Comparison of ENCODE assay signal across 8 cellular contexts in genomic region chr1:84433253-84434080, GRCh38. TPM values are rescaled to one million over a fixed set of nuclear protein-coding genes. Genes with fewer than 3 reads are reported as not detected.
DNase-seq lines count a peak whose midpoint lies in the region; ATAC-seq, FAIRE-seq and TF ChIP-seq lines count a peak whose summit lies in the region.

No MANE protein-coding gene starts in this region.

- no peaks in the 10 kb centered on the region for H3K23me2 ChIP-seq in H1 (ENCODE audit: low read depth, low read length)

- H3K4me1 Mint-ChIP-seq in activated CD4-positive, alpha-beta T cell treated with anti-CD3 and anti-CD28 coated beads, Interleukin-2, amount 10 ng/mL, durations not matched to agents 7 days and 5 days: peaks cover 23% of the 10 kb centered on the region
- no peaks in the 10 kb centered on the region for H3K4me1 Mint-ChIP-seq in mesothelial cell of epicardium

- peak overlapping the region; percentile 57; the same call in 1 of the 2 replicates for H2AFZ ChIP-seq in H1 (ENCODE audit: low read length)

- no peak overlapping the region for H2BK15ac ChIP-seq in H1 (ENCODE audit: low read length)

- peak; percentile 98 for FAIRE-seq in A204.1 (lab: Jason Lieb, UNC)
- FAIRE-seq in H1 (lab: Jason Lieb, UNC): peak; percentile 96

- H3K27ac ChIP-seq in H1 (ENCODE audit: low read depth, low read length) (no peak overlapping the region), stomach (peak overlapping the region in 4 of 5 donors; percentile 16 to 45 (median 42))

- no peak for TF ChIP-seq EP300 in H1 (IDR thresholded peaks at IDR 0.05; ENCODE audit: borderline replicate concordance in 1 of 2, low read depth in 2 of 2, low read length in 2 of 2)
- TF ChIP-seq EP300 in stomach (IDR thresholded peaks at IDR 0.05): no peak

- H2BK5ac ChIP-seq in H1 (ENCODE audit: low read depth, low read length): no peak overlapping the region

- H4K8ac ChIP-seq in H1 (ENCODE audit: extremely low read depth, insufficient read depth, low read length): no peak overlapping the region

- peaks cover 0 to 4% (median 0%) of the 10 kb centered on the region in 4 experiments; a peak in 3 of 7 replicates for H3K4me1 ChIP-seq in H1 (replicated peaks in 1 of 4; ENCODE audit: control insufficient read depth in 3 of 4, insufficient read depth in 4 of 4, low read length in 3 of 4)
- H3K4me1 ChIP-seq in stomach: peaks cover 0 to 26% (median 9%) of the 10 kb centered on the region in 4 donors

- H2BK20ac ChIP-seq in H1 (ENCODE audit: low read length): no peak overlapping the region

- H3K36me3 ChIP-seq in H1 (ENCODE audit: control insufficient read depth in 2 of 4, insufficient read depth in 4 of 4, low read length in 3 of 4) (no peaks in the 10 kb centered on the region), stomach (no peaks in the 10 kb centered on the region)

- no peak overlapping the region for H3K23ac ChIP-seq in H1 (ENCODE audit: insufficient read length)

- TF ChIP-seq CTCF in GM12873 (IDR thresholded peaks at IDR 0.05; ENCODE audit: insufficient read depth, low read depth, low read length, missing control alignments) (peak; percentile 64), H1 (IDR thresholded peaks at IDR 0.05; ENCODE audit: control extremely low read depth in 1 of 3, insufficient read depth in 1 of 3, low read depth in 1 of 3, low read length in 3 of 3) (peak in 2 of 3 experiments; percentile 61 to 65; a peak in 3 of 4 replicates), mesothelial cell of epicardium (IDR thresholded peaks at IDR 0.05; ENCODE audit: unreplicated experiment) (peak; percentile 84), stomach (IDR thresholded peaks at IDR 0.05) (peak in 5 of 7 experiments; percentile 43 to 76 (median 69))

- WGBS in H1 (ENCODE audit: extremely low coverage in 1 of 2, insufficient coverage in 1 of 2, insufficient read length in 1 of 2, insufficient replicate concordance in 2 of 2, low coverage in 1 of 2, low lambda C conversion rate in 2 of 2, missing lambda C conversion rate in 1 of 2), 2 experiments: 74% methylated on average over 11 of the region's 11 CpGs; no CpG with 5 or more reads in 1 of the 2 experiments
- WGBS in stomach, 5 donors: 10 to 17% (median 10%) methylated on average over 11 of the region's 11 CpGs

- TF ChIP-seq POLR2A in H1 (IDR thresholded peaks at IDR 0.05; ENCODE audit: control extremely low read depth in 1 of 2, low read depth in 2 of 2, low read length in 2 of 2) (no peak), stomach (IDR thresholded peaks at IDR 0.05) (no peak)

- no peak overlapping the region for H3K4me2 ChIP-seq in H1 (ENCODE audit: insufficient read depth in 1 of 2, low read depth in 2 of 2, low read length in 2 of 2)

- no peaks in the 10 kb centered on the region for H4K20me1 ChIP-seq in H1 (replicated peaks in 1 of 2; ENCODE audit: control insufficient read depth in 1 of 2, insufficient read depth in 2 of 2, low read length in 2 of 2)

- no peak overlapping the region for H3K18ac ChIP-seq in H1 (ENCODE audit: extremely low read depth, low read length)

- H4K91ac ChIP-seq in H1 (replicated peaks; ENCODE audit: insufficient read length, low read length): no peak overlapping the region

- no peaks in the 10 kb centered on the region for H3K79me1 ChIP-seq in H1 (ENCODE audit: low read depth, low read length)

- TF ChIP-seq RAD21 in H1 (IDR thresholded peaks at IDR 0.05 in 1 of 2, conservative IDR thresholded peaks at IDR 0.05 in 1 of 2; ENCODE audit: low read depth in 2 of 2, low read length in 2 of 2): peak; percentile 82 to 84

- H3K36me3 Mint-ChIP-seq in activated CD4-positive, alpha-beta T cell treated with anti-CD3 and anti-CD28 coated beads, Interleukin-2, amount 10 ng/mL, durations not matched to agents 7 days and 5 days (ENCODE audit: low read depth): no peaks in the 10 kb centered on the region
- peaks cover 4% of the 10 kb centered on the region for H3K36me3 Mint-ChIP-seq in mesothelial cell of epicardium

- no peaks in the 10 kb centered on the region for H3K79me2 ChIP-seq in H1 (ENCODE audit: control insufficient read depth in 1 of 2, insufficient read depth in 2 of 2, low read length in 2 of 2)

- no peak overlapping the region for H3K56ac ChIP-seq in H1 (replicated peaks; ENCODE audit: insufficient read length, low read depth, low read length)

- no peak overlapping the region for H2BK12ac ChIP-seq in H1 (ENCODE audit: low read depth, low read length)

- no peaks in the 10 kb centered on the region for H3K27me3 Mint-ChIP-seq in activated CD4-positive, alpha-beta T cell treated with anti-CD3 and anti-CD28 coated beads, Interleukin-2, amount 10 ng/mL, durations not matched to agents 7 days and 5 days
- no peaks in the 10 kb centered on the region for H3K27me3 Mint-ChIP-seq in mesothelial cell of epicardium (ENCODE audit: low read depth)

- DNase-seq in NCI-H510A (lab: John Stamatoyannopoulos, UW) (peak; percentile 48), H1 (ENCODE audit: low read depth in 1 of 2, low spot score in 2 of 2) (no peak), mesothelial cell of epicardium (ENCODE audit: low spot score in 2 of 2, unreplicated experiment in 2 of 2) (peak in 1 of 2 experiments; percentile 52), stomach (peak; percentile 53)
- peak; percentile 79 for DNase-seq in activated CD4-positive, alpha-beta T cell treated with anti-CD3 and anti-CD28 coated beads, Interleukin-2, amount 10 ng/mL, durations not matched to agents 7 days and 5 days

- CTCF ChIA-PET in activated CD4-positive, alpha-beta T cell treated with anti-CD3 and anti-CD28 coated beads, Interleukin-2, amount 10 ng/mL, durations not matched to agents 7 days and 5 days (lab: Charles Lee): interaction anchor here (0.6 to 2.6 kb wide), 8 partner anchors 9 to 500 kb away, joined by 3 to 12 read pairs (median 4); partner anchors contain the start of gene PRKACB
- CTCF ChIA-PET in H1 (lab: Charles Lee; ENCODE audit: partially characterized antibody): interaction anchor here (0.6 to 4.0 kb wide), 25 partner anchors 8 to 725 kb away, joined by 3 to 18 read pairs (median 4); partner anchors contain the start of gene PRKACB

- no peak overlapping the region for H3K4me3 ChIP-seq in H1 (ENCODE audit: extremely low read depth in 1 of 4, insufficient read depth in 2 of 4, low read depth in 3 of 4, low read length in 4 of 4)
- H3K4me3 ChIP-seq in stomach: peak overlapping the region; percentile 15 to 38 (median 25)

- intact Hi-C loops in stomach (cut with DNase I; ENCODE audit: low total_unique reads): no loop called here

- no peaks in the 10 kb centered on the region for H3K27me3 ChIP-seq in H1 (replicated peaks in 1 of 4; ENCODE audit: control insufficient read depth in 3 of 4, extremely low read depth in 1 of 4, insufficient read depth in 3 of 4, low read length in 3 of 4)
- H3K27me3 ChIP-seq in stomach: no peaks in the 10 kb centered on the region

- H3K14ac ChIP-seq in H1 (ENCODE audit: insufficient read length): no peak overlapping the region

- peaks cover 8% of the 10 kb centered on the region for H3K9me3 Mint-ChIP-seq in activated CD4-positive, alpha-beta T cell treated with anti-CD3 and anti-CD28 coated beads, Interleukin-2, amount 10 ng/mL, durations not matched to agents 7 days and 5 days
- peaks cover 21% of the 10 kb centered on the region for H3K9me3 Mint-ChIP-seq in mesothelial cell of epicardium

- no peak overlapping the region for H3K9ac ChIP-seq in H1 (replicated peaks in 1 of 4; ENCODE audit: extremely low read depth in 1 of 4, low read depth in 3 of 4, low read length in 3 of 4)

- peaks cover 0 to 2% of the 10 kb centered on the region in 2 experiments; a peak in 1 of 4 replicates for H3K9me3 ChIP-seq in H1 (ENCODE audit: insufficient read depth in 2 of 2, low read depth in 1 of 2, low read length in 1 of 2)
- H3K9me3 ChIP-seq in stomach: peaks cover 0 to 9% (median 4%) of the 10 kb centered on the region in 4 donors

- no peak overlapping the region for H2AK5ac ChIP-seq in H1 (ENCODE audit: low read depth, low read length)

- peak overlapping the region; percentile 51 for H3K4me3 Mint-ChIP-seq in activated CD4-positive, alpha-beta T cell treated with anti-CD3 and anti-CD28 coated beads, Interleukin-2, amount 10 ng/mL, durations not matched to agents 7 days and 5 days
- peak overlapping the region; percentile 30 for H3K4me3 Mint-ChIP-seq in mesothelial cell of epicardium

- POLR2A ChIA-PET in activated CD4-positive, alpha-beta T cell treated with anti-CD3 and anti-CD28 coated beads, Interleukin-2, amount 10 ng/mL, durations not matched to agents 7 days and 5 days (lab: Charles Lee): interaction anchor here (1.1 kb wide), 1 partner anchor 290 kb away, joined by 4 read pairs; the partner anchor contains the start of gene PRKACB
- POLR2A ChIA-PET in H1 (lab: Charles Lee; ENCODE audit: partially characterized antibody): interaction anchor here (0.6 kb wide), 1 partner anchor 639 kb away, joined by 3 read pairs; no protein-coding TSS in a partner anchor

- H3K27ac Mint-ChIP-seq in activated CD4-positive, alpha-beta T cell treated with anti-CD3 and anti-CD28 coated beads, Interleukin-2, amount 10 ng/mL, durations not matched to agents 7 days and 5 days: no peak overlapping the region
- H3K27ac Mint-ChIP-seq in mesothelial cell of epicardium: no peak overlapping the region

- H3K4ac ChIP-seq in H1 (replicated peaks; ENCODE audit: insufficient read length, low read depth, low read length): no peak overlapping the region

- no peak overlapping the region for H2BK120ac ChIP-seq in H1 (replicated peaks; ENCODE audit: low read depth, low read length)

- H4K5ac ChIP-seq in H1 (ENCODE audit: insufficient read length, low read depth, low read length): no peak overlapping the region

- ATAC-seq in HG03280 (IDR thresholded peaks at IDR 0.05; ENCODE audit: unreplicated experiment): peak; percentile 69

RNA-seq across cellular contexts. Expression of gene DNASE2B, which starts 35.2 kb away (rescaled TPM):
- total RNA-seq in activated CD4-positive, alpha-beta T cell treated with anti-CD3 and anti-CD28 coated beads, Interleukin-2, amount 10 ng/mL, durations not matched to agents 7 days and 5 days: not detected
- not detected in 2 replicates for total RNA-seq in H1 (2021; fragmentation: NEBNext Ultra II Directional; extraction: Animal tissue kit (Norgen Biotek cat#: 25700))
- polyA plus RNA-seq in H1 (2011; rRNA removed) (not detected in 2 replicates), stomach (under 1 TPM; 0.20 to 0.92 (median 0.25) TPM)
- not detected for polyA plus RNA-seq in H1 (2011; cell fraction: cytosol; rRNA removed)
- polyA plus RNA-seq in H1 (2011; cell fraction: nucleus; rRNA removed): 0.13 TPM
- not detected in 4 replicates for polyA plus RNA-seq in H1 (2012, experiment 1 of 2)
- not detected for polyA plus RNA-seq in H1 (2012, experiment 2 of 2)
- polyA plus RNA-seq in H1 (2013, experiment 1 of 2): not detected
- not detected for polyA plus RNA-seq in H1 (2013, experiment 2 of 2)
- not detected in 2 replicates for polyA minus RNA-seq in H1 (2011; rRNA and poly(A)+ RNA removed)
- polyA minus RNA-seq in H1 (2011; cell fraction: cytosol; rRNA and poly(A)+ RNA removed): not detected
- polyA minus RNA-seq in H1 (2011; cell fraction: nucleus; rRNA and poly(A)+ RNA removed): not detected
- total RNA-seq in mesothelial cell of epicardium (not detected in 3 replicates), stomach (not detected)

RNA-seq across cellular contexts. Expression of gene RPF1, which starts 45.6 kb away (rescaled TPM):
- 10 to 100 TPM; 37.3 to 45.7 TPM for total RNA-seq in activated CD4-positive, alpha-beta T cell treated with anti-CD3 and anti-CD28 coated beads, Interleukin-2, amount 10 ng/mL, durations not matched to agents 7 days and 5 days
- 41.8 and 42.4 TPM in 2 replicates for total RNA-seq in H1 (2021; fragmentation: NEBNext Ultra II Directional; extraction: Animal tissue kit (Norgen Biotek cat#: 25700))
- polyA plus RNA-seq in H1 (2011; rRNA removed) (10.4 and 18.7 TPM in 2 replicates), stomach (10 to 100 TPM; 22.4 to 34.7 (median 29.3) TPM)
- 27.5 TPM for polyA plus RNA-seq in H1 (2011; cell fraction: cytosol; rRNA removed)
- 7.5 TPM for polyA plus RNA-seq in H1 (2011; cell fraction: nucleus; rRNA removed)
- polyA plus RNA-seq in H1 (2012, experiment 1 of 2): 24.3 to 46.3 TPM (median 27.4 TPM) in 4 replicates
- 5.8 TPM for polyA plus RNA-seq in H1 (2012, experiment 2 of 2)
- 66.4 TPM for polyA plus RNA-seq in H1 (2013, experiment 1 of 2)
- 66.9 TPM for polyA plus RNA-seq in H1 (2013, experiment 2 of 2)
- 7.5 and 10.5 TPM in 2 replicates for polyA minus RNA-seq in H1 (2011; rRNA and poly(A)+ RNA removed)
- 10.0 TPM for polyA minus RNA-seq in H1 (2011; cell fraction: cytosol; rRNA and poly(A)+ RNA removed)
- polyA minus RNA-seq in H1 (2011; cell fraction: nucleus; rRNA and poly(A)+ RNA removed): 11.3 TPM
- total RNA-seq in mesothelial cell of epicardium (23.2 to 28.2 TPM (median 26.1 TPM) in 3 replicates), stomach (10 to 100 TPM in 4 of 5 donors, 1 to 10 TPM in 1; 7.6 to 40.8 (median 21.9) TPM)

Comparison
In these comparisons a context has a peak if more than half of its experiments do, and no peak if none do; other contexts are left out.
1. DNase-seq: peak in NCI-H510A (single experiment), activated CD4-positive, alpha-beta T cell treated with anti-CD3 and anti-CD28 coated beads, Interleukin-2, amount 10 ng/mL, durations not matched to agents 7 days and 5 days (single experiment) and stomach (single experiment); none in H1 (0 of 2).
2. H3K4me3 ChIP-seq: peak in stomach (4 of 4); none in H1 (0 of 4).
3. Peak in every context shown above with its lines, with median percentiles within 50 percentile points of each other: CTCF ChIP-seq.